Comparison of ENCODE assay signal across 10 cellular contexts in genomic region chr18:79402977-79403722, GRCh38. TPM values are rescaled to one million over a fixed set of nuclear protein-coding genes. Genes with fewer than 3 reads are reported as not detected.
DNase-seq lines count a peak whose midpoint lies in the region; ATAC-seq and TF ChIP-seq lines count a peak whose summit lies in the region.
"Had no signal": no experiment of that assay in that cellular context is flagged by ENCODE, and none has a peak within 500 bp of the region (broad histone marks: within the 10 kb centered on the region; RNA-seq: fewer than 3 reads in every experiment).

No MANE protein-coding gene starts in this region.

- peak overlapping the region; percentile 39 for H3K4me3 ChIP-seq in CD8-positive, alpha-beta memory T cell (ENCODE audit: low read length)
- no peak overlapping the region for H3K4me3 ChIP-seq in Panc1 (ENCODE audit: low read depth in 2 of 2, low read length in 2 of 2)
- H3K4me3 ChIP-seq: cardiac muscle cell had no signal

- POLR2A ChIA-PET in CD8-positive, alpha-beta memory T cell (lab: Charles Lee), result no interaction called here
- POLR2A ChIA-PET in Panc1 (lab: Charles Lee), result interaction anchor here (0.6 to 1.3 kb wide), 2 partner anchors 10 to 24 kb away, joined by 3 to 26 read pairs; no protein-coding TSS in a partner anchor

- H3K27ac ChIP-seq in CD8-positive, alpha-beta memory T cell (ENCODE audit: low read depth, low read length), result no peak overlapping the region
- no peak overlapping the region for H3K27ac ChIP-seq in Panc1 (ENCODE audit: low read length)
- H3K27ac ChIP-seq: cardiac muscle cell had no signal

- in situ Hi-C loops in Panc1 (cut with HindIII; ENCODE audit: low pct_unique_long_range_greater_than_20kb, low sequenced_read_pairs), result no loop called here

- TF ChIP-seq CTCF in Panc1 (IDR thresholded peaks at IDR 0.05), result no peak
- TF ChIP-seq CTCF in endothelial cell (IDR thresholded peaks at IDR 0.05; ENCODE audit: unreplicated experiment), result no peak

- H3K36me3 Mint-ChIP-seq in CD8-positive, alpha-beta memory T cell, result peaks cover 4 to 35% (median 5%) of the 10 kb centered on the region in 3 donors
- H3K36me3 Mint-ChIP-seq in endothelial cell (ENCODE audit: low read depth, unreplicated experiment), result peaks cover 9% of the 10 kb centered on the region
- no peaks in the 10 kb centered on the region for H3K36me3 Mint-ChIP-seq in natural killer cell treated with Interleukin-12 subunit alpha and Interleukin-12 subunit beta and Interleukin-15 and Interleukin-18, amount 100 ng/mL, for 72 hours

- BruUV-seq in Panc1 (replicated peaks; lab: Mats Ljungman, UMichigan), result TSS peak; percentile 50

- peaks cover 61% of the 10 kb centered on the region for H3K4me1 ChIP-seq in CD8-positive, alpha-beta memory T cell (ENCODE audit: insufficient read depth, low read length)
- peaks cover 40% of the 10 kb centered on the region for H3K4me1 ChIP-seq in Panc1 (ENCODE audit: control insufficient read depth, insufficient read depth, low read length)

- CTCF ChIA-PET in CD8-positive, alpha-beta memory T cell (lab: Charles Lee), result interaction anchor here (0.9 to 4.2 kb wide), 2 partner anchors 120 to 125 kb away, joined by 3 to 14 read pairs; no protein-coding TSS in a partner anchor
- CTCF ChIA-PET in Panc1 (lab: Charles Lee), result no interaction called here

- H3K27ac Mint-ChIP-seq in CD8-positive, alpha-beta memory T cell, result peak overlapping the region; percentile 32 to 99 (median 94)
- peak overlapping the region; percentile 42 for H3K27ac Mint-ChIP-seq in endothelial cell (ENCODE audit: unreplicated experiment)
- peak overlapping the region; percentile 98 to 99 for H3K27ac Mint-ChIP-seq in natural killer cell treated with Interleukin-12 subunit alpha and Interleukin-12 subunit beta and Interleukin-15 and Interleukin-18, amount 100 ng/mL, for 72 hours

- no peaks in the 10 kb centered on the region for H3K27me3 ChIP-seq in CD8-positive, alpha-beta memory T cell (ENCODE audit: insufficient read depth, low read length, poor library complexity, severe bottlenecking)
- H3K27me3 ChIP-seq in Panc1 (ENCODE audit: control insufficient read depth, insufficient read depth, low read length), result no peaks in the 10 kb centered on the region

- DNase-seq in CD8-positive, alpha-beta memory T cell, result peak in 2 of 5 donors; percentile 38 to 44
- no peak for DNase-seq in Panc1 (ENCODE audit: low read depth, low spot score)
- DNase-seq in endothelial cell (ENCODE audit: low spot score), result peak; percentile 65
- no peak for DNase-seq in natural killer cell treated with Interleukin-12 subunit alpha and Interleukin-12 subunit beta and Interleukin-15 and Interleukin-18, amount 100 ng/mL, for 72 hours (ENCODE audit: low spot score)
- DNase-seq in cerebellar cortex (ENCODE audit: low spot score), result no peak
- no peak for DNase-seq in NCI-H345 (lab: John Stamatoyannopoulos, UW)

- no peak for ATAC-seq in Panc1
- no peak for ATAC-seq in natural killer cell treated with Interleukin-12 subunit alpha and Interleukin-12 subunit beta and Interleukin-15 and Interleukin-18, amount 100 ng/mL, for 72 hours
- no peak for ATAC-seq in HG02759 (IDR thresholded peaks at IDR 0.05; ENCODE audit: unreplicated experiment)
- ATAC-seq in GM18909 (IDR thresholded peaks at IDR 0.05; ENCODE audit: poor library complexity, unreplicated experiment), result no peak
- ATAC-seq: HCT116 had no signal

- H3K9me3 Mint-ChIP-seq in CD8-positive, alpha-beta memory T cell, result no peaks in the 10 kb centered on the region
- no peaks in the 10 kb centered on the region for H3K9me3 Mint-ChIP-seq in endothelial cell (ENCODE audit: unreplicated experiment)
- H3K9me3 Mint-ChIP-seq in natural killer cell treated with Interleukin-12 subunit alpha and Interleukin-12 subunit beta and Interleukin-15 and Interleukin-18, amount 100 ng/mL, for 72 hours, result no peaks in the 10 kb centered on the region

- peaks cover 54 to 72% (median 66%) of the 10 kb centered on the region in 3 donors for H3K4me1 Mint-ChIP-seq in CD8-positive, alpha-beta memory T cell
- H3K4me1 Mint-ChIP-seq in endothelial cell (ENCODE audit: unreplicated experiment), result peaks cover 36% of the 10 kb centered on the region
- peaks cover 36 to 46% of the 10 kb centered on the region in 2 donors for H3K4me1 Mint-ChIP-seq in natural killer cell treated with Interleukin-12 subunit alpha and Interleukin-12 subunit beta and Interleukin-15 and Interleukin-18, amount 100 ng/mL, for 72 hours (ENCODE audit: low read depth in 2 of 2)

- H3K4me3 Mint-ChIP-seq in CD8-positive, alpha-beta memory T cell, result peak overlapping the region; percentile 55 to 92 (median 79)
- no peak overlapping the region for H3K4me3 Mint-ChIP-seq in endothelial cell (ENCODE audit: unreplicated experiment)
- peak overlapping the region; percentile 37 for H3K4me3 Mint-ChIP-seq in natural killer cell treated with Interleukin-12 subunit alpha and Interleukin-12 subunit beta and Interleukin-15 and Interleukin-18, amount 100 ng/mL, for 72 hours

- peaks cover 0 to 3% of the 10 kb centered on the region in 2 donors for H3K27me3 Mint-ChIP-seq in CD8-positive, alpha-beta memory T cell
- peaks cover 25% of the 10 kb centered on the region for H3K27me3 Mint-ChIP-seq in endothelial cell (ENCODE audit: unreplicated experiment)
- H3K27me3 Mint-ChIP-seq in natural killer cell treated with Interleukin-12 subunit alpha and Interleukin-12 subunit beta and Interleukin-15 and Interleukin-18, amount 100 ng/mL, for 72 hours, result no peaks in the 10 kb centered on the region

- intact Hi-C loops in Panc1 (cut with micrococcal nuclease; ENCODE audit: unreplicated experiment), result no loop called here

- no peaks in the 10 kb centered on the region for H3K9me3 ChIP-seq in CD8-positive, alpha-beta memory T cell (ENCODE audit: low read length)
- H3K9me3 ChIP-seq in Panc1 (ENCODE audit: control insufficient read depth, insufficient read depth, low read depth, low read length), result no peaks in the 10 kb centered on the region

- no peaks in the 10 kb centered on the region for H3K36me3 ChIP-seq in CD8-positive, alpha-beta memory T cell (ENCODE audit: insufficient read depth, low read length)
- H3K36me3 ChIP-seq in Panc1 (ENCODE audit: control insufficient read depth, insufficient read depth, low read length), result no peaks in the 10 kb centered on the region
- H3K36me3 ChIP-seq: cardiac muscle cell had no signal

RNA-seq across cellular contexts. Expression of gene NFATC1, which starts 7.4 kb away (rescaled TPM):
- 10 to 100 TPM; 45.9 to 46.7 TPM for total RNA-seq in CD8-positive, alpha-beta memory T cell
- polyA plus RNA-seq in CD8-positive, alpha-beta memory T cell, result 36.7 TPM
- total RNA-seq in Panc1 (2021; ENCODE audit: unreplicated experiment) (30.8 TPM), endothelial cell (ENCODE audit: unreplicated experiment) (40.6 TPM)
- 38.3 TPM for polyA plus RNA-seq in Panc1 (2012; ENCODE audit: insufficient read length)
- total RNA-seq in natural killer cell treated with Interleukin-12 subunit alpha and Interleukin-12 subunit beta and Interleukin-15 and Interleukin-18, amount 100 ng/mL, for 72 hours, result 10 to 100 TPM; 22.3 to 34.4 TPM

Comparison
In these comparisons a context has a peak if more than half of its experiments do, and no peak if none do; other contexts are left out.
1. H3K27ac Mint-ChIP-seq: peak in every context shown above with its lines; median percentile 98 in natural killer cell treated with Interleukin-12 subunit alpha and Interleukin-12 subunit beta and Interleukin-15 and Interleukin-18, amount 100 ng/mL, for 72 hours; 94 in CD8-positive, alpha-beta memory T cell; 42 in endothelial cell.